ENCODE assay signal across 27 cellular contexts in genomic region chr6:117502580-117502979, GRCh38. TPM values are rescaled to one million over a fixed set of nuclear protein-coding genes. Genes with fewer than 3 reads are reported as not detected.
DNase-seq lines count a peak whose midpoint lies in the region; ATAC-seq, FAIRE-seq and TF ChIP-seq lines count a peak whose summit lies in the region.
"Had no signal": no experiment of that assay in that cellular context is flagged by ENCODE, and none has a peak within 500 bp of the region (broad histone marks: within the 10 kb centered on the region; RNA-seq: fewer than 3 reads in every experiment).

No MANE protein-coding gene starts in this region.

- peaks cover 33% of the 10 kb centered on the region for H3K36me3 Mint-ChIP-seq in HFFc6 (ENCODE audit: low read depth)
- H3K36me3 Mint-ChIP-seq: CD4-positive, CD25-positive, alpha-beta regulatory T cell had no signal

- H3K9me1 ChIP-seq in keratinocyte (ENCODE audit: control insufficient read depth, extremely low read depth, insufficient read depth, low read length) = no peaks in the 10 kb centered on the region

- TF ChIP-seq CTCF in HFFc6 (IDR thresholded peaks at IDR 0.05) (no peak), NB4 (IDR thresholded peaks at IDR 0.05; ENCODE audit: low read depth, low read length) (no peak), mammary epithelial cell (conservative IDR thresholded peaks at IDR 0.05 in 1 of 2, IDR thresholded peaks at IDR 0.05 in 1 of 2; ENCODE audit: extremely low read depth in 1 of 2, insufficient read depth in 1 of 2, low read depth in 1 of 2, low read length in 2 of 2) (no peak), keratinocyte (optimal IDR thresholded peaks at IDR 0.05 in 1 of 3, IDR thresholded peaks at IDR 0.05 in 1 of 3, conservative IDR thresholded peaks at IDR 0.05 in 1 of 3; ENCODE audit: extremely low read depth in 1 of 3, insufficient read depth in 2 of 3, low read length in 3 of 3) (no peak), uterus (IDR thresholded peaks at IDR 0.05) (no peak)

- in situ Hi-C loops in mammary epithelial cell (cut with MboI; ENCODE audit: low sequenced_read_pairs in 2 of 2) = no loop called here

- CTCF ChIA-PET in mammary epithelial cell (lab: Charles Lee; ENCODE audit: low non-redundant PET) = no interaction called here

- H3K4me3 Mint-ChIP-seq in HFFc6 = no peak overlapping the region
- H3K4me3 Mint-ChIP-seq: activated B cell treated with CpG ODN at 0.5 μM for 24 hours; activated T-helper 1 cell treated with anti-CD3 and anti-CD28 coated beads, Interleukin-12 subunit alpha, Interleukin-12 subunit beta, Interleukin-2, Interleukin-4 antibody, amounts not matched to agents 30 ng/mL and 10 ng/mL and 1 ng/mL, durations not matched to agents 14 hours and 24 hours and 36 hours; CD4-positive, CD25-positive, alpha-beta regulatory T cell; nephron progenitor cell had no signal

- TF ChIP-seq POLR2A in NB4 (IDR thresholded peaks at IDR 0.05; ENCODE audit: extremely low read depth, insufficient read length) (no peak), uterus (IDR thresholded peaks at IDR 0.05) (no peak)

- DNase-seq in HFFc6 (no peak), NB4 (ENCODE audit: low read depth) (peak; percentile 80), mammary epithelial cell (no peak), keratinocyte (ENCODE audit: low read depth, low spot score) (no peak), uterus (no peak), ecto neural progenitor cell (ENCODE audit: low spot score) (no peak), NCI-H187 treated with DMSO at 0.1 percent for 48 hours (lab: John Stamatoyannopoulos, UW) (no peak)
- DNase-seq: activated B cell treated with CpG ODN at 0.5 μM for 24 hours; activated CD4-positive, alpha-beta T cell treated with anti-CD3 and anti-CD28 coated beads, Interleukin-2, amount 50 U/mL, for 4 hours; activated naive CD4-positive, alpha-beta T cell treated with anti-CD3 and anti-CD28 coated beads, Interleukin-2, amount 50 U/mL, for 16 hours; anterior cingulate cortex; CD4-positive, CD25-positive, alpha-beta regulatory T cell; cerebellar nuclear complex; erythroblast; islet precursor cell; mucosa of descending colon; NCI-H146; NCI-H524; nephron progenitor cell; pancreas; right cardiac atrium; stimulated activated naive CD8-positive, alpha-beta T cell treated with anti-CD3 and anti-CD28 coated beads, Interleukin-15, Interleukin-2, amounts not matched to agents 100 U/mL and 50 U/mL, for 24 hours had no signal

- H3K4me1 Mint-ChIP-seq in HFFc6 (ENCODE audit: low read depth) = peaks cover 89% of the 10 kb centered on the region
- H3K4me1 Mint-ChIP-seq: activated B cell treated with CpG ODN at 0.5 μM for 24 hours; CD4-positive, CD25-positive, alpha-beta regulatory T cell; nephron progenitor cell had no signal

- H3K9ac ChIP-seq in mammary epithelial cell (ENCODE audit: insufficient read depth, low read length) = no peak overlapping the region
- H3K9ac ChIP-seq in keratinocyte (ENCODE audit: control insufficient read depth, extremely low read depth, insufficient read depth, low read length) = no peak overlapping the region

- peak overlapping the region; percentile 17 for H3K4me2 ChIP-seq in mammary epithelial cell (ENCODE audit: insufficient read depth, low read depth, low read length)
- H3K4me2 ChIP-seq in keratinocyte (ENCODE audit: control insufficient read depth, extremely low read depth, insufficient read depth, low read depth, low read length) = peak overlapping the region; percentile 29

- H3K9me3 ChIP-seq in mammary epithelial cell (replicated peaks; ENCODE audit: insufficient read depth, low read length) (no peaks in the 10 kb centered on the region), keratinocyte (ENCODE audit: control insufficient read depth, low read depth, low read length) (no peaks in the 10 kb centered on the region), uterus (no peaks in the 10 kb centered on the region)
- H3K9me3 ChIP-seq: gastroesophageal sphincter, mucosa of descending colon, pancreas had no signal

- no peak overlapping the region for H3K4me3 ChIP-seq in NB4 (ENCODE audit: low read depth, low read length)
- no peak overlapping the region for H3K4me3 ChIP-seq in mammary epithelial cell (replicated peaks in 1 of 3; ENCODE audit: insufficient read depth in 1 of 3, low read depth in 2 of 3, low read length in 3 of 3)
- H3K4me3 ChIP-seq in keratinocyte (ENCODE audit: control insufficient read depth in 2 of 3, extremely low read depth in 1 of 3, insufficient read depth in 2 of 3, low read depth in 1 of 3, low read length in 3 of 3) = no peak overlapping the region
- no peak overlapping the region for H3K4me3 ChIP-seq in uterus
- H3K4me3 ChIP-seq: gastroesophageal sphincter, mucosa of descending colon, pancreas had no signal

- H4K20me1 ChIP-seq in mammary epithelial cell (ENCODE audit: insufficient read depth, low read length) = no peaks in the 10 kb centered on the region
- no peaks in the 10 kb centered on the region for H4K20me1 ChIP-seq in keratinocyte (ENCODE audit: control insufficient read depth, extremely low read depth, insufficient read depth, low read length)

- 100% methylated on average over 1 of the region's 1 CpG for WGBS in mammary epithelial cell (ENCODE audit: low coverage, missing lambda C conversion rate)

- peak overlapping the region; percentile 2; the same call in 1 of the 2 replicates for H3K27ac Mint-ChIP-seq in HFFc6
- H3K27ac Mint-ChIP-seq: activated B cell treated with CpG ODN at 0.5 μM for 24 hours; activated T-helper 1 cell treated with anti-CD3 and anti-CD28 coated beads, Interleukin-12 subunit alpha, Interleukin-12 subunit beta, Interleukin-2, Interleukin-4 antibody, amounts not matched to agents 30 ng/mL and 10 ng/mL and 1 ng/mL, durations not matched to agents 14 hours and 24 hours and 36 hours; CD4-positive, CD25-positive, alpha-beta regulatory T cell; nephron progenitor cell had no signal

- intact Hi-C loops in mammary epithelial cell (cut with micrococcal nuclease) = no loop called here
- intact Hi-C loops in uterus (cut with DNase I; ENCODE audit: low total_unique reads) = no loop called here

- H3K4me1 ChIP-seq in mammary epithelial cell (ENCODE audit: insufficient read depth, low read length) = peaks cover 53% of the 10 kb centered on the region
- H3K4me1 ChIP-seq in keratinocyte (ENCODE audit: control insufficient read depth, extremely low read depth, insufficient read depth, low read length) = peaks cover 26% of the 10 kb centered on the region
- no peaks in the 10 kb centered on the region for H3K4me1 ChIP-seq in uterus

- no peak for ATAC-seq in GM21360 (IDR thresholded peaks at IDR 0.05; ENCODE audit: unreplicated experiment)
- ATAC-seq: gastroesophageal sphincter; mucosa of descending colon; pancreas; right cardiac atrium; stimulated activated naive CD8-positive, alpha-beta T cell treated with anti-CD3 and anti-CD28 coated beads, Interleukin-15, Interleukin-2, amounts not matched to agents 100 U/mL and 50 U/mL, for 24 hours had no signal

- dilution Hi-C loops in mammary epithelial cell (cut with HindIII; ENCODE audit: low sequenced_read_pairs) = no loop called here
- dilution Hi-C loops in keratinocyte (cut with MboI; ENCODE audit: extremely low pct_ligation_motif_present, low sequenced_read_pairs) = no loop called here

- no peak overlapping the region for H2AFZ ChIP-seq in mammary epithelial cell (ENCODE audit: low read depth, low read length)
- no peak overlapping the region for H2AFZ ChIP-seq in keratinocyte (ENCODE audit: control insufficient read depth, low read length)

- peaks cover 84% of the 10 kb centered on the region for H3K79me2 ChIP-seq in mammary epithelial cell (ENCODE audit: insufficient read depth, low read length)
- peaks cover 31% of the 10 kb centered on the region for H3K79me2 ChIP-seq in keratinocyte (ENCODE audit: control insufficient read depth, insufficient read depth, low read length)

- BruUV-seq in mammary epithelial cell (replicated peaks; lab: Mats Ljungman, UMichigan) = no TSS peak

- no peaks in the 10 kb centered on the region for H3K27me3 Mint-ChIP-seq in HFFc6 (ENCODE audit: insufficient read depth)

- peak overlapping the region; percentile 3 for H3K27ac ChIP-seq in mammary epithelial cell (ENCODE audit: insufficient read depth, low read depth, low read length)
- H3K27ac ChIP-seq in keratinocyte (ENCODE audit: control insufficient read depth, insufficient read depth, low read length) = peak overlapping the region; percentile 51
- no peak overlapping the region for H3K27ac ChIP-seq in uterus
- H3K27ac ChIP-seq: gastroesophageal sphincter, HL-60, pancreas, RWPE1 had no signal

- H3K36me3 ChIP-seq in mammary epithelial cell (ENCODE audit: insufficient read depth, low read length) (peaks cover 10% of the 10 kb centered on the region), keratinocyte (ENCODE audit: control insufficient read depth in 2 of 2, extremely low read depth in 1 of 2, insufficient read depth in 2 of 2, low read length in 2 of 2) (peaks cover 0 to 7% of the 10 kb centered on the region in 2 experiments), uterus (no peaks in the 10 kb centered on the region)
- H3K36me3 ChIP-seq: pancreas had no signal

- H3K27me3 ChIP-seq in mammary epithelial cell (ENCODE audit: insufficient read depth, low read length) (no peaks in the 10 kb centered on the region), keratinocyte (ENCODE audit: control insufficient read depth, extremely low read depth, insufficient read depth, low read length) (no peaks in the 10 kb centered on the region), uterus (no peaks in the 10 kb centered on the region)
- H3K27me3 ChIP-seq: gastroesophageal sphincter, pancreas had no signal

- FAIRE-seq in keratinocyte (lab: Jason Lieb, UNC) = no peak
- FAIRE-seq: pancreas had no signal

- H3K9me3 Mint-ChIP-seq in HFFc6 = no peaks in the 10 kb centered on the region
- H3K9me3 Mint-ChIP-seq: activated B cell treated with CpG ODN at 0.5 μM for 24 hours; activated T-helper 1 cell treated with anti-CD3 and anti-CD28 coated beads, Interleukin-12 subunit alpha, Interleukin-12 subunit beta, Interleukin-2, Interleukin-4 antibody, amounts not matched to agents 30 ng/mL and 10 ng/mL and 1 ng/mL, durations not matched to agents 14 hours and 24 hours and 36 hours; nephron progenitor cell had no signal

RNA-seq across cellular contexts. Expression of gene DCBLD1, which starts 20.1 kb away (rescaled TPM):
- total RNA-seq in HFFc6 (2021; fragmentation: NEBNext Ultra II Directional; extraction: Animal tissue kit (Norgen Biotek cat#: 25700)) = 10 to 100 TPM; 29.3 to 41.6 (median 31.9) TPM
- total RNA-seq in mammary epithelial cell = 10 to 100 TPM; 34.6 to 84.0 TPM
- 30.9 TPM for polyA plus RNA-seq in mammary epithelial cell
- 37.9 TPM for polyA minus RNA-seq in mammary epithelial cell
- polyA plus RNA-seq in keratinocyte = 15.8 to 21.7 TPM (median 21.0 TPM) in 3 replicates
- polyA plus RNA-seq in keratinocyte (2011; ENCODE audit: low read depth) = 24.9 TPM
- 7.7 and 10.3 TPM in 2 replicates for polyA plus RNA-seq in keratinocyte (2011; cell fraction: cytosol; rRNA removed)
- 25.4 and 31.5 TPM in 2 replicates for polyA plus RNA-seq in keratinocyte (2011; cell fraction: nucleus; rRNA removed)
- polyA plus RNA-seq in keratinocyte (2012; ENCODE audit: low replicate concordance) = 10.5 and 17.1 TPM in 2 replicates
- polyA minus RNA-seq in keratinocyte = 7.9 to 19.4 TPM (median 16.5 TPM) in 3 replicates
- 20.3 TPM for polyA minus RNA-seq in keratinocyte (2011; cell fraction: cytosol; rRNA and poly(A)+ RNA removed)
- polyA minus RNA-seq in keratinocyte (2011; cell fraction: nucleus; rRNA and poly(A)+ RNA removed) = 31.2 and 42.1 TPM in 2 replicates
- 10 to 100 TPM in 1 of 4 donors, 1 to 10 TPM in 3; 2.4 to 15.5 (median 4.5) TPM for total RNA-seq in uterus

Comparison
In these comparisons a context has a peak if more than half of its experiments do, and no peak if none do; other contexts are left out.
1. H3K27ac ChIP-seq: peak in mammary epithelial cell (single experiment) and keratinocyte (single experiment); none in uterus (0 of 2).